ENCODE assay signal across 29 cellular contexts in the genomic region with DNA sequence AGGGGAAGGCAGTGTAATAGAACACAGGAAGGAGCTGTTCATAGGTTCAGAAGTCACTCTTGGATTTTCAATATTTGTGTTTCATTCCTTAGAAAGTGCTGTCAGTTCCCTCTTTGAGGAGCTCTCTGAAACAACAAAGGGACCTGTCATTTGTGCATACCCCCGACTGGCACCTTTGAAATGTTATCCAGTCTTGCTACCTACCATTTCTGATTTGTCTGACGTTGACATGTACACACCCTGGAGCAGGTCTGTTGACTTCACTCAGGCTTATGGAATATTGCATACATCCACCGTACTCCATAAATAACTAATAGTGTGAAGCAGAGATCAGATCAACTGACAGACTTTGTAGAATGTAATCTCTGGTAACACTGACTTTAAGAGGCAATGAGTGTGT.
A peak's percentile ranks its signal among the peaks of the same experiment; 100 is the strongest.
DNase-seq lines count a peak whose midpoint lies in the region; ATAC-seq and TF ChIP-seq lines count a peak whose summit lies in the region.
"Had no signal": no experiment of that assay in that cellular context is flagged by ENCODE, and none has a peak within 500 bp of the region (broad histone marks: within the 10 kb centered on the region; RNA-seq: fewer than 3 reads in every experiment).

No MANE protein-coding gene starts in this region.

- peak; percentile 24 for DNase-seq in esophagus muscularis mucosa (ENCODE audit: extremely low spot score)
- no peak for DNase-seq in Right ventricle myocardium superior
- DNase-seq: 8988T; ACHN; AML-193; BE2C; C1 segment of cervical spinal cord; Caco-2; Calu3; CD4-positive, alpha-beta memory T cell; CD4-positive, alpha-beta T cell; CD4-positive, CD25-positive, alpha-beta regulatory T cell; CD8-positive, alpha-beta memory T cell; CD8-positive, alpha-beta T cell; COR-L47; DMS 273 treated with DMSO at 0.1 percent for 48 hours; DMS153; DMS53; DMS79; DMS79 treated with DMSO at 0.1 percent for 48 hours; DND-41; EL had no signal

- H3K27ac ChIP-seq in esophagus muscularis mucosa (replicated peaks in 1 of 4) (no peak overlapping the region), neural cell (ENCODE audit: low read length) (peak overlapping the region; percentile 37)
- H3K27ac ChIP-seq: 22Rv1; A549; BLaER1; BLaER1 treated with 17β-estradiol and CSF1 and Interleukin-3, amounts not matched to agents 10 nM and 100 nM; C4-2B had no signal

- no peak for ATAC-seq in HG02885 (IDR thresholded peaks at IDR 0.05; ENCODE audit: poor library complexity, unreplicated experiment)
- no peak for ATAC-seq in Right ventricle myocardium superior (ENCODE audit: poor library complexity)
- ATAC-seq: A549; CD8-positive, alpha-beta T cell had no signal

- H3K4me1 ChIP-seq in esophagus muscularis mucosa, result no peaks in the 10 kb centered on the region
- H3K4me1 ChIP-seq: A549; BE2C; BLaER1; BLaER1 treated with 17β-estradiol and CSF1 and Interleukin-3, amounts not matched to agents 10 nM and 100 nM; Caco-2 had no signal

- H3K27me3 ChIP-seq in esophagus muscularis mucosa (no peaks in the 10 kb centered on the region), neural cell (ENCODE audit: insufficient read depth, low read depth, low read length) (no peaks in the 10 kb centered on the region)
- H3K27me3 ChIP-seq: BE2C; BLaER1; BLaER1 treated with 17β-estradiol and CSF1 and Interleukin-3, amounts not matched to agents 10 nM and 100 nM had no signal

- H3K4me3 ChIP-seq in esophagus muscularis mucosa (no peak overlapping the region), neural cell (ENCODE audit: low read length) (no peak overlapping the region)
- H3K4me3 ChIP-seq: A549; BLaER1; BLaER1 treated with 17β-estradiol and CSF1 and Interleukin-3, amounts not matched to agents 10 nM and 100 nM had no signal

- TF ChIP-seq EP300 in esophagus muscularis mucosa (IDR thresholded peaks at IDR 0.05) (no peak), neural cell (conservative IDR thresholded peaks at IDR 0.05; ENCODE audit: poor library complexity, severe bottlenecking) (peak; percentile 97)

- TF ChIP-seq CTCF in esophagus muscularis mucosa (IDR thresholded peaks at IDR 0.05), result no peak
- TF ChIP-seq CTCF in neural cell (IDR thresholded peaks at IDR 0.05; ENCODE audit: poor library complexity, severe bottlenecking), result no peak

- TF ChIP-seq RAD21 in neural cell (conservative IDR thresholded peaks at IDR 0.05), result no peak

- no peak overlapping the region for H3K4me2 ChIP-seq in neural cell (ENCODE audit: low read length)
- H3K4me2 ChIP-seq: A549; BLaER1; BLaER1 treated with 17β-estradiol and CSF1 and Interleukin-3, amounts not matched to agents 10 nM and 100 nM had no signal

- H4K20me1 ChIP-seq in neural cell (ENCODE audit: insufficient read depth), result no peaks in the 10 kb centered on the region
- H4K20me1 ChIP-seq: BLaER1; BLaER1 treated with 17β-estradiol and CSF1 and Interleukin-3, amounts not matched to agents 10 nM and 100 nM had no signal

- H3K9me3 ChIP-seq in esophagus muscularis mucosa (peaks cover 0 to 25% (median 15%) of the 10 kb centered on the region in 4 donors), neural cell (ENCODE audit: low read length) (no peaks in the 10 kb centered on the region)

- no peak for TF ChIP-seq POLR2A in esophagus muscularis mucosa (IDR thresholded peaks at IDR 0.05; ENCODE audit: low read depth)

- no peaks in the 10 kb centered on the region for H3K79me2 ChIP-seq in neural cell (replicated peaks; ENCODE audit: insufficient read depth, low read length)

- H3K36me3 ChIP-seq in esophagus muscularis mucosa, result no peaks in the 10 kb centered on the region
- no peaks in the 10 kb centered on the region for H3K36me3 ChIP-seq in neural cell (ENCODE audit: insufficient read depth, low read length)
- H3K36me3 ChIP-seq: BE2C; BLaER1; BLaER1 treated with 17β-estradiol and CSF1 and Interleukin-3, amounts not matched to agents 10 nM and 100 nM had no signal

- intact Hi-C loops in esophagus muscularis mucosa (cut with DNase I), result no loop called here
- intact Hi-C loops in Right ventricle myocardium superior (cut with DNase I), result no loop called here

- H3K9ac ChIP-seq in neural cell (ENCODE audit: low read length), result no peak overlapping the region
- H3K9ac ChIP-seq: BLaER1; BLaER1 treated with 17β-estradiol and CSF1 and Interleukin-3, amounts not matched to agents 10 nM and 100 nM had no signal

- 74% methylated on average over 3 of the region's 3 CpGs for WGBS in esophagus muscularis mucosa

- no peaks in the 10 kb centered on the region for H3F3A ChIP-seq in neural cell (ENCODE audit: insufficient read depth, low read length, poor library complexity, severe bottlenecking)

- H3K9me2 ChIP-seq in neural cell (ENCODE audit: insufficient read depth, low read length), result no peaks in the 10 kb centered on the region

- no peak overlapping the region for H2AFZ ChIP-seq in neural cell (ENCODE audit: low read depth, low read length)

TF ChIP-seq in neural cell, 6 proteins besides CTCF, POLR2A, EP300 and RAD21:
- no peak for TF ChIP-seq MXI1 (conservative IDR thresholded peaks at IDR 0.05; ENCODE audit: poor library complexity, severe bottlenecking)
- TF ChIP-seq TAF1 (IDR thresholded peaks at IDR 0.05; ENCODE audit: low read depth), result no peak
- TF ChIP-seq, protein P1, sequence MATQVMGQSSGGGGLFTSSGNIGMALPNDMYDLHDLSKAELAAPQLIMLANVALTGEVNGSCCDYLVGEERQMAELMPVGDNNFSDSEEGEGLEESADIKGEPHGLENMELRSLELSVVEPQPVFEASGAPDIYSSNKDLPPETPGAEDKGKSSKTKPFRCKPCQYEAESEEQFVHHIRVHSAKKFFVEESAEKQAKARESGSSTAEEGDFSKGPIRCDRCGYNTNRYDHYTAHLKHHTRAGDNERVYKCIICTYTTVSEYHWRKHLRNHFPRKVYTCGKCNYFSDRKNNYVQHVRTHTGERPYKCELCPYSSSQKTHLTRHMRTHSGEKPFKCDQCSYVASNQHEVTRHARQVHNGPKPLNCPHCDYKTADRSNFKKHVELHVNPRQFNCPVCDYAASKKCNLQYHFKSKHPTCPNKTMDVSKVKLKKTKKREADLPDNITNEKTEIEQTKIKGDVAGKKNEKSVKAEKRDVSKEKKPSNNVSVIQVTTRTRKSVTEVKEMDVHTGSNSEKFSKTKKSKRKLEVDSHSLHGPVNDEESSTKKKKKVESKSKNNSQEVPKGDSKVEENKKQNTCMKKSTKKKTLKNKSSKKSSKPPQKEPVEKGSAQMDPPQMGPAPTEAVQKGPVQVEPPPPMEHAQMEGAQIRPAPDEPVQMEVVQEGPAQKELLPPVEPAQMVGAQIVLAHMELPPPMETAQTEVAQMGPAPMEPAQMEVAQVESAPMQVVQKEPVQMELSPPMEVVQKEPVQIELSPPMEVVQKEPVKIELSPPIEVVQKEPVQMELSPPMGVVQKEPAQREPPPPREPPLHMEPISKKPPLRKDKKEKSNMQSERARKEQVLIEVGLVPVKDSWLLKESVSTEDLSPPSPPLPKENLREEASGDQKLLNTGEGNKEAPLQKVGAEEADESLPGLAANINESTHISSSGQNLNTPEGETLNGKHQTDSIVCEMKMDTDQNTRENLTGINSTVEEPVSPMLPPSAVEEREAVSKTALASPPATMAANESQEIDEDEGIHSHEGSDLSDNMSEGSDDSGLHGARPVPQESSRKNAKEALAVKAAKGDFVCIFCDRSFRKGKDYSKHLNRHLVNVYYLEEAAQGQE (IDR thresholded peaks at IDR 0.05; ENCODE audit: borderline replicate concordance), result no peak
- TF ChIP-seq SMC3 (conservative IDR thresholded peaks at IDR 0.05; ENCODE audit: poor library complexity), result no peak
- peak; percentile 60 for TF ChIP-seq POLR2AphosphoS5 (IDR thresholded peaks at IDR 0.05)
- no peak for TF ChIP-seq EZH2 (IDR thresholded peaks at IDR 0.05; ENCODE audit: borderline replicate concordance, insufficient read depth, low read length, poor library complexity, severe bottlenecking)
